In the genomic region with DNA sequence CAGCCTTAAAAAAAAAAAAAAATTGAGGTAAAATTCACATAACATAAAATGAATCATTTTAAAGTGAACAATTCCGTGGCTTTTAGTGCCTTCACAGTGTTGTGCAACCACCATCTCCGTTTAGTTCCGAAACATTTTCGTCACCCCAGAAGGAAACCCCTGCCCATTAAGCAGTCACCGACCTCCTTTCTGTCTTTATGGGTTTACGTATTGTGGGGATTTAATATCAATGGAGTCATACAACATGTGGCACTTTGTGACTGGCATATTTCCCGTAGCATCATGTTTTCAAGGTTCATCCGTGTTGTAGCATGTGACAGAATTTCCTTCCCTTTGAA, we compare ENCODE assay signal across 18 cellular contexts.
DNase-seq lines count a peak whose midpoint lies in the region; ATAC-seq and TF ChIP-seq lines count a peak whose summit lies in the region.
"Had no signal": no experiment of that assay in that cellular context is flagged by ENCODE, and none has a peak within 500 bp of the region (broad histone marks: within the 10 kb centered on the region; RNA-seq: fewer than 3 reads in every experiment).

No MANE protein-coding gene starts in this region.

- ATAC-seq in RWPE2 (ENCODE audit: low read depth) = no peak
- ATAC-seq in central memory CD8-positive, alpha-beta T cell (replicated peaks; ENCODE audit: extremely low read depth, poor library complexity, severe bottlenecking) = no peak
- no peak for ATAC-seq in stimulated activated effector memory CD8-positive, alpha-beta T cell treated with anti-CD3 and anti-CD28 coated beads, Interleukin-12 subunit alpha, Interleukin-12 subunit beta, amount 100 ng/mL, for 72 hours
- ATAC-seq: HCT116, left lung had no signal

- H3K4me1 Mint-ChIP-seq in activated naive CD4-positive, alpha-beta T cell treated with anti-CD3 and anti-CD28 coated beads for 36 hours (ENCODE audit: low read depth) = peaks cover 90% of the 10 kb centered on the region
- H3K4me1 Mint-ChIP-seq in central memory CD8-positive, alpha-beta T cell = peaks cover 85% of the 10 kb centered on the region
- H3K4me1 Mint-ChIP-seq in stimulated activated effector memory CD8-positive, alpha-beta T cell treated with anti-CD3 and anti-CD28 coated beads, Interleukin-12 subunit alpha, Interleukin-12 subunit beta, amount 100 ng/mL, for 72 hours = peaks cover 78% of the 10 kb centered on the region

- H3K36me3 Mint-ChIP-seq in activated naive CD4-positive, alpha-beta T cell treated with anti-CD3 and anti-CD28 coated beads for 36 hours (ENCODE audit: low read depth) = peaks cover under 1% of the 10 kb centered on the region
- H3K36me3 Mint-ChIP-seq in central memory CD8-positive, alpha-beta T cell (ENCODE audit: insufficient read depth) = peaks cover 7% of the 10 kb centered on the region
- H3K36me3 Mint-ChIP-seq in stimulated activated effector memory CD8-positive, alpha-beta T cell treated with anti-CD3 and anti-CD28 coated beads, Interleukin-12 subunit alpha, Interleukin-12 subunit beta, amount 100 ng/mL, for 72 hours = peaks cover 12% of the 10 kb centered on the region

- TF ChIP-seq CTCF in RWPE2 (IDR thresholded peaks at IDR 0.05; ENCODE audit: poor library complexity, severe bottlenecking) (no peak), A673 (conservative IDR thresholded peaks at IDR 0.05; ENCODE audit: low read depth, low read length) (no peak)

- H3K9me3 ChIP-seq in RWPE2 (ENCODE audit: severe bottlenecking) (peaks cover 3% of the 10 kb centered on the region), A673 (ENCODE audit: low read depth, low read length, poor library complexity, severe bottlenecking) (no peaks in the 10 kb centered on the region)
- H3K9me3 ChIP-seq: left lung had no signal

- peak; percentile 30 for DNase-seq in activated naive CD4-positive, alpha-beta T cell treated with anti-CD3 and anti-CD28 coated beads for 36 hours
- DNase-seq in activated naive CD4-positive, alpha-beta T cell (lab: John Stamatoyannopoulos, UW) = no peak
- DNase-seq in RWPE2 (ENCODE audit: low spot score) = no peak
- no peak for DNase-seq in central memory CD8-positive, alpha-beta T cell (ENCODE audit: low spot score in 2 of 2)
- no peak for DNase-seq in stimulated activated effector memory CD8-positive, alpha-beta T cell treated with anti-CD3 and anti-CD28 coated beads, Interleukin-12 subunit alpha, Interleukin-12 subunit beta, amount 100 ng/mL, for 72 hours (ENCODE audit: low spot score in 2 of 2)
- DNase-seq in DMS79 treated with DMSO at 0.1 percent for 48 hours (lab: John Stamatoyannopoulos, UW) = no peak
- no peak for DNase-seq in A673 (ENCODE audit: low spot score)
- no peak for DNase-seq in EL
- DNase-seq: activated CD4-positive, alpha-beta T cell treated with anti-CD3 and anti-CD28 coated beads, Interleukin-2, amount 10 ng/mL, durations not matched to agents 24 days and 14 days; foreskin melanocyte; left lung; NCI-H187; NCI-H345; SHP77 treated with DMSO at 0.1 percent for 48 hours; stimulated activated naive CD4-positive, alpha-beta T cell treated with Interleukin-2 at 50 U/mL for 16 hours; T-helper 9 cell had no signal

- H3K27ac ChIP-seq in RWPE2 (ENCODE audit: poor library complexity, severe bottlenecking) = peak overlapping the region; percentile 90
- no peak overlapping the region for H3K27ac ChIP-seq in A673 (ENCODE audit: low read depth, low read length, poor library complexity, severe bottlenecking)
- H3K27ac ChIP-seq: parathyroid adenoma had no signal

- H3K4me1 ChIP-seq in RWPE2 (ENCODE audit: insufficient read depth, poor library complexity, severe bottlenecking) = peaks cover 71% of the 10 kb centered on the region
- H3K4me1 ChIP-seq in A673 (ENCODE audit: insufficient read depth, low read length, poor library complexity, severe bottlenecking) = peaks cover 29% of the 10 kb centered on the region

- no peaks in the 10 kb centered on the region for H3K27me3 ChIP-seq in RWPE2 (ENCODE audit: insufficient read depth, poor library complexity, severe bottlenecking)
- H3K27me3 ChIP-seq in A673 (replicated peaks; ENCODE audit: insufficient read depth, low read depth, low read length, poor library complexity) = no peaks in the 10 kb centered on the region
- H3K27me3 ChIP-seq: left lung had no signal

- H3K4me3 ChIP-seq in RWPE2 (ENCODE audit: severe bottlenecking) = no peak overlapping the region
- no peak overlapping the region for H3K4me3 ChIP-seq in A673 (ENCODE audit: low read depth, low read length, poor library complexity, severe bottlenecking)
- H3K4me3 ChIP-seq: left lung had no signal

- no peaks in the 10 kb centered on the region for H3K27me3 Mint-ChIP-seq in activated naive CD4-positive, alpha-beta T cell treated with anti-CD3 and anti-CD28 coated beads for 36 hours (ENCODE audit: low read depth)
- no peaks in the 10 kb centered on the region for H3K27me3 Mint-ChIP-seq in central memory CD8-positive, alpha-beta T cell
- H3K27me3 Mint-ChIP-seq: activated CD4-positive, alpha-beta T cell treated with anti-CD3 and anti-CD28 coated beads, Interleukin-2, amount 10 ng/mL, durations not matched to agents 24 days and 14 days had no signal

- CTCF ChIA-PET in activated naive CD4-positive, alpha-beta T cell treated with anti-CD3 and anti-CD28 coated beads for 36 hours (lab: Charles Lee) = no interaction called here
- CTCF ChIA-PET in A673 (lab: Charles Lee) = no interaction called here

- H3K36me3 ChIP-seq in RWPE2 (ENCODE audit: low read depth) (peaks cover 5% of the 10 kb centered on the region; the same call in 1 of the 2 replicates), A673 (ENCODE audit: insufficient read depth, low read length, poor library complexity, severe bottlenecking) (no peaks in the 10 kb centered on the region)
- H3K36me3 ChIP-seq: left lung had no signal

- H3K9me3 Mint-ChIP-seq in activated naive CD4-positive, alpha-beta T cell treated with anti-CD3 and anti-CD28 coated beads for 36 hours = no peaks in the 10 kb centered on the region
- H3K9me3 Mint-ChIP-seq in central memory CD8-positive, alpha-beta T cell = no peaks in the 10 kb centered on the region
- H3K9me3 Mint-ChIP-seq in stimulated activated effector memory CD8-positive, alpha-beta T cell treated with anti-CD3 and anti-CD28 coated beads, Interleukin-12 subunit alpha, Interleukin-12 subunit beta, amount 100 ng/mL, for 72 hours = no peaks in the 10 kb centered on the region
- H3K9me3 Mint-ChIP-seq: activated CD4-positive, alpha-beta T cell treated with anti-CD3 and anti-CD28 coated beads, Interleukin-2, amount 10 ng/mL, durations not matched to agents 24 days and 14 days had no signal

- BruUV-seq in A673 (replicated peaks; lab: Mats Ljungman, UMichigan) = no TSS peak

- POLR2A ChIA-PET in A673 (lab: Charles Lee; ENCODE audit: low non-redundant PET) = no interaction called here

- H3K4me3 Mint-ChIP-seq in activated naive CD4-positive, alpha-beta T cell treated with anti-CD3 and anti-CD28 coated beads for 36 hours = no peak overlapping the region
- H3K4me3 Mint-ChIP-seq in central memory CD8-positive, alpha-beta T cell = no peak overlapping the region
- H3K4me3 Mint-ChIP-seq in stimulated activated effector memory CD8-positive, alpha-beta T cell treated with anti-CD3 and anti-CD28 coated beads, Interleukin-12 subunit alpha, Interleukin-12 subunit beta, amount 100 ng/mL, for 72 hours = peak overlapping the region; percentile 35
- H3K4me3 Mint-ChIP-seq: activated CD4-positive, alpha-beta T cell treated with anti-CD3 and anti-CD28 coated beads, Interleukin-2, amount 10 ng/mL, durations not matched to agents 24 days and 14 days had no signal

- H3K27ac Mint-ChIP-seq in activated naive CD4-positive, alpha-beta T cell treated with anti-CD3 and anti-CD28 coated beads for 36 hours = peak overlapping the region; percentile 61
- peak overlapping the region; percentile 72 for H3K27ac Mint-ChIP-seq in central memory CD8-positive, alpha-beta T cell (ENCODE audit: low read depth)
- peak overlapping the region; percentile 87 for H3K27ac Mint-ChIP-seq in stimulated activated effector memory CD8-positive, alpha-beta T cell treated with anti-CD3 and anti-CD28 coated beads, Interleukin-12 subunit alpha, Interleukin-12 subunit beta, amount 100 ng/mL, for 72 hours

- intact Hi-C loops in activated naive CD4-positive, alpha-beta T cell treated with anti-CD3 and anti-CD28 coated beads for 36 hours (cut with micrococcal nuclease) = no loop called here
- intact Hi-C loops in A673 (cut with micrococcal nuclease; ENCODE audit: unreplicated experiment) = no loop called here
